ENCODE assay signal across 1 cellular context in genomic region chr22:31647066-31647465, GRCh38.
TF ChIP-seq lines count a peak whose summit lies in the region.

No MANE protein-coding gene starts in this region.

TF ChIP-seq in GM12878, 131 proteins besides CTCF, POLR2A, EP300 and RAD21 (continued from another document):
- TF ChIP-seq BCLAF1 (IDR thresholded peaks at IDR 0.05), result no peak
- TF ChIP-seq E2F4 (IDR thresholded peaks at IDR 0.05; ENCODE audit: low read depth, low read length), result no peak
- TF ChIP-seq ETV6 (conservative IDR thresholded peaks at IDR 0.05 in 1 of 2, IDR thresholded peaks at IDR 0.05 in 1 of 2; ENCODE audit: borderline replicate concordance in 1 of 2, low read depth in 1 of 2), result no peak
- TF ChIP-seq E2F8 (IDR thresholded peaks at IDR 0.05; ENCODE audit: low read depth, partially characterized antibody), result no peak
- no peak for TF ChIP-seq SRF (IDR thresholded peaks at IDR 0.05; ENCODE audit: low read depth in 2 of 2, low read length in 2 of 2)
- TF ChIP-seq STAT1 (conservative IDR thresholded peaks at IDR 0.05), result no peak
- TF ChIP-seq SUPT20H (IDR thresholded peaks at IDR 0.05; ENCODE audit: borderline replicate concordance, control insufficient read depth, low read depth, low read length), result no peak
- no peak for TF ChIP-seq NR2C2 (IDR thresholded peaks at IDR 0.05; ENCODE audit: borderline replicate concordance, control insufficient read depth, insufficient read length, low read depth)
- TF ChIP-seq CREB1 (IDR thresholded peaks at IDR 0.05; ENCODE audit: low read depth), result no peak
- no peak for TF ChIP-seq EED (IDR thresholded peaks at IDR 0.05; ENCODE audit: low read depth)
- no peak for TF ChIP-seq CHD4 (IDR thresholded peaks at IDR 0.05)
- TF ChIP-seq RB1 (IDR thresholded peaks at IDR 0.05; ENCODE audit: borderline replicate concordance), result no peak
- TF ChIP-seq PAX8 (IDR thresholded peaks at IDR 0.05), result no peak
